Comparison of ENCODE assay signal across 12 cellular contexts in genomic region chr4:35912174-35912573, GRCh38.
A peak's percentile ranks its signal among the peaks of the same experiment; 100 is the strongest.
DNase-seq lines count a peak whose midpoint lies in the region; ATAC-seq, FAIRE-seq and TF ChIP-seq lines count a peak whose summit lies in the region.
"Had no signal": no experiment of that assay in that cellular context is flagged by ENCODE, and none has a peak within 500 bp of the region (broad histone marks: within the 10 kb centered on the region; RNA-seq: fewer than 3 reads in every experiment).

No MANE protein-coding gene starts in this region.

- no peaks in the 10 kb centered on the region for H3K9me3 Mint-ChIP-seq in stimulated activated effector memory CD8-positive, alpha-beta T cell treated with anti-CD3 and anti-CD28 coated beads, Interleukin-12 subunit alpha, Interleukin-12 subunit beta, amount 100 ng/mL, for 72 hours
- H3K9me3 Mint-ChIP-seq: central memory CD8-positive, alpha-beta T cell had no signal

- peak; percentile 54 for FAIRE-seq in GM12892 (lab: Jason Lieb, UNC)

- H3K27ac Mint-ChIP-seq in stimulated activated effector memory CD8-positive, alpha-beta T cell treated with anti-CD3 and anti-CD28 coated beads, Interleukin-12 subunit alpha, Interleukin-12 subunit beta, amount 100 ng/mL, for 72 hours: no peak overlapping the region

- no peaks in the 10 kb centered on the region for H3K36me3 Mint-ChIP-seq in stimulated activated effector memory CD8-positive, alpha-beta T cell treated with anti-CD3 and anti-CD28 coated beads, Interleukin-12 subunit alpha, Interleukin-12 subunit beta, amount 100 ng/mL, for 72 hours

- H3K4me3 Mint-ChIP-seq in stimulated activated effector memory CD8-positive, alpha-beta T cell treated with anti-CD3 and anti-CD28 coated beads, Interleukin-12 subunit alpha, Interleukin-12 subunit beta, amount 100 ng/mL, for 72 hours: no peak overlapping the region
- H3K4me3 Mint-ChIP-seq: central memory CD8-positive, alpha-beta T cell had no signal

- H3K4me1 Mint-ChIP-seq in stimulated activated effector memory CD8-positive, alpha-beta T cell treated with anti-CD3 and anti-CD28 coated beads, Interleukin-12 subunit alpha, Interleukin-12 subunit beta, amount 100 ng/mL, for 72 hours: no peaks in the 10 kb centered on the region
- H3K4me1 Mint-ChIP-seq: central memory CD8-positive, alpha-beta T cell had no signal

- peak; percentile 93 for ATAC-seq in GM19397 (IDR thresholded peaks at IDR 0.05; ENCODE audit: unreplicated experiment)
- ATAC-seq in HG02852 (IDR thresholded peaks at IDR 0.05; ENCODE audit: unreplicated experiment): peak; percentile 94
- peak; percentile 97 for ATAC-seq in HG03460 (IDR thresholded peaks at IDR 0.05; ENCODE audit: unreplicated experiment)
- no peak for ATAC-seq in stimulated activated effector memory CD8-positive, alpha-beta T cell treated with anti-CD3 and anti-CD28 coated beads, Interleukin-12 subunit alpha, Interleukin-12 subunit beta, amount 100 ng/mL, for 72 hours
- ATAC-seq in SK-N-SH treated with all-trans-retinoic acid at 6 μM for 48 hours: no peak

- DNase-seq in GM12892 (ENCODE audit: insufficient read length) (no peak), iPS-NIHi7 (ENCODE audit: extremely low spot score) (no peak), HK-2 (ENCODE audit: unreplicated experiment) (no peak)
- DNase-seq in stimulated activated effector memory CD8-positive, alpha-beta T cell treated with anti-CD3 and anti-CD28 coated beads, Interleukin-12 subunit alpha, Interleukin-12 subunit beta, amount 100 ng/mL, for 72 hours (ENCODE audit: low spot score in 2 of 2): no peak
- DNase-seq: activated naive CD4-positive, alpha-beta T cell; DND-41; esophagus squamous epithelium had no signal

- TF ChIP-seq POLR2A in GM12892 (IDR thresholded peaks at IDR 0.05; ENCODE audit: low read depth, low read length): no peak

TF ChIP-seq in SK-N-SH treated with all-trans-retinoic acid at 6 μM for 48 hours, 23 proteins besides CTCF, POLR2A, EP300 and RAD21:
- no peak for TF ChIP-seq ZC3H10 (CRISPR knock-in tag; IDR thresholded peaks at IDR 0.05)
- TF ChIP-seq ARNTL (CRISPR knock-in tag; IDR thresholded peaks at IDR 0.05; ENCODE audit: borderline replicate concordance, low read depth): no peak

Comparison
In these comparisons a context has a peak if more than half of its experiments do, and no peak if none do; other contexts are left out.
1. ATAC-seq: peak in GM19397 (single experiment), HG02852 (single experiment) and HG03460 (single experiment); none in stimulated activated effector memory CD8-positive, alpha-beta T cell treated with anti-CD3 and anti-CD28 coated beads, Interleukin-12 subunit alpha, Interleukin-12 subunit beta, amount 100 ng/mL, for 72 hours (single experiment) and SK-N-SH treated with all-trans-retinoic acid at 6 μM for 48 hours (single experiment).